Comparison of ENCODE assay signal across 20 cellular contexts in the genomic region with DNA sequence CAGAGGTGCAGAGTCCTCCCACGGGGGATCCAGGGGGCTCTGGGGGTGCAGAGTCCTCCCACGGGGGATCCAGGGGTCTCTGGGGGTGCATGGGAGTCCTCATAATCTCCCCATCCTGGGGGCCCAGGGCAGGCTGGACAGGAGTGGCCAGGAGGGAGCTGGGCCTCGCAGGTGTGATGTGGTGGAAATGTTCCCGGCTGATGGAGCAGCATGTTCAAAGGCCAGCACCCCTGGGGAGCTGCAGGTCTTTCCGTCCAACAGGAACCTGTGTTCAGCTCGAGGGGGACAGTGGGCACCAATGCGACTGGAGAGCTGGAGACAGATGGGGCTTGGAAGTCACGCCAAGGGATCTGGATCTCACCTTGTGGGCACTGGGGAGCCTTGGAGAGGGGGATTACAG. TPM values are rescaled to one million over a fixed set of nuclear protein-coding genes. Genes with fewer than 3 reads are reported as not detected.
"Had no signal": no experiment of that assay in that cellular context is flagged by ENCODE, and none has a peak within 500 bp of the region (broad histone marks: within the 10 kb centered on the region; RNA-seq: fewer than 3 reads in every experiment).

No MANE protein-coding gene starts in this region.

- H3K4me3 ChIP-seq: mucosa of descending colon, psoas muscle, right lobe of liver, suprapubic skin, thyroid gland had no signal

- DNase-seq: erythroblast; foreskin keratinocyte; head of caudate nucleus; hippocampal formation; kidney glomerular epithelial cell; mucosa of descending colon; naive thymus-derived CD8-positive, alpha-beta T cell; nucleus accumbens; psoas muscle; retina; right lobe of liver; stimulated activated CD4-positive, alpha-beta T cell treated with anti-CD3 and anti-CD28 coated beads, Interleukin-4, amount 100 ng/mL, for 1 hour; stimulated activated CD8-positive, alpha-beta memory T cell treated with anti-CD3 and anti-CD28 coated beads, Interleukin-4, amount 100 ng/mL, for 48 hours; stimulated activated naive CD8-positive, alpha-beta T cell treated with anti-CD3 and anti-CD28 coated beads, Interleukin-15, Interleukin-2, amounts not matched to agents 100 U/mL and 50 U/mL, for 24 hours; thyroid gland had no signal

- H3K4me1 ChIP-seq: foreskin keratinocyte, psoas muscle, right lobe of liver, suprapubic skin, thyroid gland had no signal

- H3K4me3 Mint-ChIP-seq: naive thymus-derived CD8-positive, alpha-beta T cell; stimulated activated effector memory CD8-positive, alpha-beta T cell treated with anti-CD3 and anti-CD28 coated beads, Interleukin-12 subunit alpha, Interleukin-12 subunit beta, amount 100 ng/mL, for 72 hours; type B pancreatic cell had no signal

- H3K9me3 ChIP-seq: mucosa of descending colon, psoas muscle, right lobe of liver, suprapubic skin, thyroid gland had no signal

- H3K27ac Mint-ChIP-seq: naive thymus-derived CD8-positive, alpha-beta T cell; stimulated activated effector memory CD8-positive, alpha-beta T cell treated with anti-CD3 and anti-CD28 coated beads, Interleukin-12 subunit alpha, Interleukin-12 subunit beta, amount 100 ng/mL, for 72 hours; type B pancreatic cell had no signal

- H3K36me3 Mint-ChIP-seq: naive thymus-derived CD8-positive, alpha-beta T cell; stimulated activated effector memory CD8-positive, alpha-beta T cell treated with anti-CD3 and anti-CD28 coated beads, Interleukin-12 subunit alpha, Interleukin-12 subunit beta, amount 100 ng/mL, for 72 hours; type B pancreatic cell had no signal

- H3K27me3 ChIP-seq: right lobe of liver, thyroid gland had no signal

- H3K27ac ChIP-seq: foreskin keratinocyte, psoas muscle, right lobe of liver, suprapubic skin, thyroid gland had no signal

- H3K9me3 Mint-ChIP-seq: naive thymus-derived CD8-positive, alpha-beta T cell; stimulated activated effector memory CD8-positive, alpha-beta T cell treated with anti-CD3 and anti-CD28 coated beads, Interleukin-12 subunit alpha, Interleukin-12 subunit beta, amount 100 ng/mL, for 72 hours; type B pancreatic cell had no signal

- H3K36me3 ChIP-seq: right lobe of liver, suprapubic skin, thyroid gland had no signal

RNA-seq across cellular contexts. Expression of a gene that starts 52.3 kb away (rescaled TPM):
- total RNA-seq: endothelial cell of umbilical vein; naive thymus-derived CD8-positive, alpha-beta T cell had no signal
- polyA plus RNA-seq: neural cell had no signal
